In genomic region chr11:122126024-122126678, GRCh38 we compare ENCODE assay signal across 13 cellular contexts. TPM values are rescaled to one million over a fixed set of nuclear protein-coding genes. Genes with fewer than 3 reads are reported as not detected.
"Had no signal": no experiment of that assay in that cellular context is flagged by ENCODE, and none has a peak within 500 bp of the region (broad histone marks: within the 10 kb centered on the region; RNA-seq: fewer than 3 reads in every experiment).

No MANE protein-coding gene starts in this region.

- H3K4me3 Mint-ChIP-seq: activated naive CD4-positive, alpha-beta T cell treated with anti-CD3 and anti-CD28 coated beads, Interleukin-2, amount 50 U/mL, for 24 hours; memory B cell; nephron progenitor cell; stimulated activated naive CD8-positive, alpha-beta T cell treated with anti-CD3 and anti-CD28 coated beads, Interleukin-15, amount 100 ng/mL, for 72 hours had no signal

- H3K4me1 Mint-ChIP-seq: activated naive CD4-positive, alpha-beta T cell treated with anti-CD3 and anti-CD28 coated beads, Interleukin-2, amount 50 U/mL, for 24 hours; memory B cell; nephron progenitor cell; stimulated activated naive CD8-positive, alpha-beta T cell treated with anti-CD3 and anti-CD28 coated beads, Interleukin-15, amount 100 ng/mL, for 72 hours had no signal

- H3K36me3 ChIP-seq: heart right ventricle, WERI-Rb-1 had no signal

- H3K27ac ChIP-seq: heart right ventricle, WERI-Rb-1 had no signal

- ATAC-seq: heart right ventricle; stimulated activated naive CD8-positive, alpha-beta T cell treated with anti-CD3 and anti-CD28 coated beads, Interleukin-15, amount 100 ng/mL, for 72 hours had no signal

- H3K9me3 ChIP-seq: heart right ventricle had no signal

- H3K4me3 ChIP-seq: heart right ventricle had no signal

- H3K27ac Mint-ChIP-seq: activated naive CD4-positive, alpha-beta T cell treated with anti-CD3 and anti-CD28 coated beads, Interleukin-2, amount 50 U/mL, for 24 hours; memory B cell; nephron progenitor cell; stimulated activated naive CD8-positive, alpha-beta T cell treated with anti-CD3 and anti-CD28 coated beads, Interleukin-15, amount 100 ng/mL, for 72 hours had no signal

- H3K9me3 Mint-ChIP-seq: activated naive CD4-positive, alpha-beta T cell treated with anti-CD3 and anti-CD28 coated beads, Interleukin-2, amount 50 U/mL, for 24 hours; nephron progenitor cell; stimulated activated naive CD8-positive, alpha-beta T cell treated with anti-CD3 and anti-CD28 coated beads, Interleukin-15, amount 100 ng/mL, for 72 hours had no signal

- FAIRE-seq: islet of Langerhans had no signal

- H3K4me1 ChIP-seq: heart right ventricle had no signal

- H3K36me3 Mint-ChIP-seq: activated naive CD4-positive, alpha-beta T cell treated with anti-CD3 and anti-CD28 coated beads, Interleukin-2, amount 50 U/mL, for 24 hours; memory B cell had no signal

- DNase-seq: activated CD4-positive, alpha-beta T cell treated with anti-CD3 and anti-CD28 coated beads for 4 hours; amniotic stem cell; foreskin melanocyte; heart right ventricle; nephron progenitor cell; stimulated activated CD4-positive, alpha-beta T cell treated with anti-CD3 and anti-CD28 coated beads, Interleukin-4, amount 100 ng/mL, for 24 hours; stimulated activated naive CD8-positive, alpha-beta T cell treated with anti-CD3 and anti-CD28 coated beads, Interleukin-15, amount 100 ng/mL, for 72 hours; WERI-Rb-1 had no signal

- H3K27me3 ChIP-seq: heart right ventricle had no signal

- H3K27me3 Mint-ChIP-seq: stimulated activated naive CD8-positive, alpha-beta T cell treated with anti-CD3 and anti-CD28 coated beads, Interleukin-15, amount 100 ng/mL, for 72 hours had no signal

RNA-seq across cellular contexts. Expression of gene BLID, which starts 10.1 kb away (rescaled TPM):
- polyA plus RNA-seq: heart right ventricle, thymus, urinary bladder had no signal
